ENCODE assay signal across 9 cellular contexts in the genomic region with DNA sequence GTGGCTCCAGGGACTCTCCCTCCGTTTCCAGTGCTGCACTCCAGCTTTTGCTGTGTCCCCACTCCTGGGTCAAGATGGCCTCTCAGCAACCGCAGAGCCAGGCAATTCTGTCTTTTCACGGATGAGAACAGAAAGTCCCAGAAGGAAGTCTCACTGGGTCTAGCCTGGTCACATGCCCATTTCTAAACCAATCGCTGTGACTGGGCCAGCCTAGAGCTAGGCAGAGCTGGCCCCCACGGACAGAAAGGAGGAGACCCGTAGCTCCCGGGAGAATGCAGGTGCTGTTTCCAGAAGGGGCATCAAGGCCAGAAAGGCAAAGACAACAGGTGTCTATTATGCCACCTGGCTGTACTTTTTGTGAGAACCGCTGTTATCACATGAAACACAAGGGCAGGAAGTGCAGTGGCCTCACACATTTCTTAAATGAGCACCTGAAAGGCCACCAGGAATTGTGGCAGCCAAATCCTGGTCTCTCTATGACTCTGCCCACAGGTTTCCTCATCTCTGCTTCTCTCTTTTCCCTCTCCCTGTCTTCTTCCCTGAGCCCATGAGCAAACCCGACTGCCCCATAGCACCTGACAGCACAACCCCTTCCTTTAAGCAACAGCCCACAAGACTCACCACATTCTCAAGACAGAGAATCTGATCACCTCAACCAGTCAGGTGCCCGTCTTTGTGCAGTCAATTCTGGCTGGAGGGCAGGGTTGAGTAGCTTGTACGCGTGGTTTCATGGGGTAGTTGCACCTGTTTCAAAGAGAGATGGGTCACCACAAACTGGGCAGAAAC. TPM values are rescaled to one million over a fixed set of nuclear protein-coding genes. Genes with fewer than 3 reads are reported as not detected.
DNase-seq lines count a peak whose midpoint lies in the region; ATAC-seq, FAIRE-seq and TF ChIP-seq lines count a peak whose summit lies in the region.
"Had no signal": no experiment of that assay in that cellular context is flagged by ENCODE, and none has a peak within 500 bp of the region (broad histone marks: within the 10 kb centered on the region; RNA-seq: fewer than 3 reads in every experiment).

No MANE protein-coding gene starts in this region.

- H3F3A ChIP-seq in GM23338 (replicated peaks; ENCODE audit: low read depth), result no peaks in the 10 kb centered on the region
- H3F3A ChIP-seq in neural progenitor cell (ENCODE audit: low read depth), result peaks cover 3% of the 10 kb centered on the region
- no peaks in the 10 kb centered on the region for H3F3A ChIP-seq in SK-N-SH (replicated peaks; ENCODE audit: insufficient read depth)

- no peak for TF ChIP-seq EP300 in SK-N-SH (IDR thresholded peaks at IDR 0.05; ENCODE audit: borderline replicate concordance in 1 of 2, low read depth in 1 of 2, low read length in 1 of 2)

- H3K79me2 ChIP-seq in GM23338 (replicated peaks; ENCODE audit: insufficient read depth) (no peaks in the 10 kb centered on the region), neural progenitor cell (ENCODE audit: low read depth) (no peaks in the 10 kb centered on the region), SK-N-SH (ENCODE audit: insufficient read depth) (no peaks in the 10 kb centered on the region)

- H3K27me3 ChIP-seq in GM23338 (ENCODE audit: insufficient read depth) (no peaks in the 10 kb centered on the region), neural progenitor cell (no peaks in the 10 kb centered on the region), SK-N-SH (ENCODE audit: insufficient read depth) (no peaks in the 10 kb centered on the region)
- H3K27me3 ChIP-seq: tibial artery had no signal

- TF ChIP-seq CTCF in GM23338 (conservative IDR thresholded peaks at IDR 0.05; ENCODE audit: low read depth in 2 of 2) (no peak), neural progenitor cell (IDR thresholded peaks at IDR 0.05) (no peak), SK-N-SH (IDR thresholded peaks at IDR 0.05) (no peak)

- no peaks in the 10 kb centered on the region for H4K20me1 ChIP-seq in GM23338 (replicated peaks; ENCODE audit: insufficient read depth)
- H4K20me1 ChIP-seq in neural progenitor cell (ENCODE audit: low read depth), result no peaks in the 10 kb centered on the region
- no peaks in the 10 kb centered on the region for H4K20me1 ChIP-seq in SK-N-SH (ENCODE audit: insufficient read depth)

- no peak overlapping the region for H3K27ac ChIP-seq in GM23338 (ENCODE audit: low read depth)
- H3K27ac ChIP-seq in neural progenitor cell, result no peak overlapping the region
- no peak overlapping the region for H3K27ac ChIP-seq in SK-N-SH (ENCODE audit: low read depth in 2 of 2, low read length in 1 of 2)
- H3K27ac ChIP-seq: tibial artery had no signal

- DNase-seq in GM23338 (ENCODE audit: low spot score) (peak; percentile 25), NCI-H146 (lab: John Stamatoyannopoulos, UW) (peak; percentile 65), neural progenitor cell (ENCODE audit: low spot score) (no peak), frontal cortex (ENCODE audit: low spot score in 2 of 2) (no peak), NCI-H82 (lab: John Stamatoyannopoulos, UW) (no peak), Ammon's horn (ENCODE audit: low spot score) (no peak), SK-N-SH (no peak)

- peak; percentile 70 for ATAC-seq in GM18868 (IDR thresholded peaks at IDR 0.05; ENCODE audit: unreplicated experiment)
- ATAC-seq in GM23338, result peak; percentile 67

- H3K36me3 Mint-ChIP-seq in GM23338 (ENCODE audit: low read depth), result no peaks in the 10 kb centered on the region
- no peaks in the 10 kb centered on the region for H3K36me3 Mint-ChIP-seq in neural progenitor cell

- POLR2A ChIA-PET in SK-N-SH (lab: Yijun Ruan, JAX), result no interaction called here

- CTCF ChIA-PET in SK-N-SH (lab: Yijun Ruan, JAX), result no interaction called here

- H2AFZ ChIP-seq in GM23338, result peak overlapping the region; percentile 93
- H2AFZ ChIP-seq in neural progenitor cell (replicated peaks), result peak overlapping the region; percentile 96
- H2AFZ ChIP-seq in SK-N-SH (ENCODE audit: low read depth), result no peak overlapping the region

- H3K4me1 Mint-ChIP-seq in GM23338 (peaks cover 7% of the 10 kb centered on the region; the same call in 2 of the 3 replicates), neural progenitor cell (peaks cover 2% of the 10 kb centered on the region)

- H3K9ac ChIP-seq in neural progenitor cell, result no peak overlapping the region
- no peak overlapping the region for H3K9ac ChIP-seq in SK-N-SH

- H3K27ac Mint-ChIP-seq in GM23338 (no peak overlapping the region), neural progenitor cell (no peak overlapping the region)

- H3K27me3 Mint-ChIP-seq in GM23338 (ENCODE audit: insufficient read depth, low read depth, poor library complexity) (peaks cover 2% of the 10 kb centered on the region), neural progenitor cell (ENCODE audit: insufficient read depth, low read depth) (peaks cover 3% of the 10 kb centered on the region)

- H3K4me2 ChIP-seq in GM23338 (no peak overlapping the region), neural progenitor cell (no peak overlapping the region), SK-N-SH (no peak overlapping the region)

- no peak overlapping the region for H3K4me3 Mint-ChIP-seq in GM23338
- no peak overlapping the region for H3K4me3 Mint-ChIP-seq in neural progenitor cell

- H3K4me3 ChIP-seq in GM23338 (no peak overlapping the region), neural progenitor cell (no peak overlapping the region), SK-N-SH (ENCODE audit: low read depth in 2 of 2, low read length in 1 of 2) (no peak overlapping the region)
- H3K4me3 ChIP-seq: tibial artery had no signal

- no peaks in the 10 kb centered on the region for H3K9me3 Mint-ChIP-seq in GM23338
- no peaks in the 10 kb centered on the region for H3K9me3 Mint-ChIP-seq in neural progenitor cell

- FAIRE-seq in frontal cortex (lab: Jason Lieb, UNC), result no peak

- H3K9me3 ChIP-seq in neural progenitor cell (ENCODE audit: low read depth) (no peaks in the 10 kb centered on the region), SK-N-SH (no peaks in the 10 kb centered on the region)
- H3K9me3 ChIP-seq: tibial artery had no signal

- peaks cover 12% of the 10 kb centered on the region for H3K4me1 ChIP-seq in GM23338 (ENCODE audit: insufficient read depth)
- peaks cover 6% of the 10 kb centered on the region for H3K4me1 ChIP-seq in neural progenitor cell
- peaks cover 6 to 8% of the 10 kb centered on the region in 2 experiments; a peak in 3 of 4 replicates for H3K4me1 ChIP-seq in SK-N-SH (ENCODE audit: control insufficient read depth in 1 of 2, insufficient read depth in 2 of 2, low read depth in 1 of 2, low read length in 1 of 2)

- 90% methylated on average over 10 of the region's 12 CpGs for WGBS in SK-N-SH (ENCODE audit: low lambda C conversion rate)

- no peaks in the 10 kb centered on the region for H3K36me3 ChIP-seq in GM23338 (ENCODE audit: insufficient read depth)
- H3K36me3 ChIP-seq in neural progenitor cell, result no peaks in the 10 kb centered on the region
- H3K36me3 ChIP-seq in SK-N-SH (replicated peaks in 1 of 2; ENCODE audit: control insufficient read depth in 1 of 2, insufficient read depth in 2 of 2, low read length in 1 of 2), result no peaks in the 10 kb centered on the region
- H3K36me3 ChIP-seq: tibial artery had no signal

- H3K9me2 ChIP-seq in GM23338 (ENCODE audit: insufficient read depth) (no peaks in the 10 kb centered on the region), SK-N-SH (no peaks in the 10 kb centered on the region)

- no peak for TF ChIP-seq RAD21 in SK-N-SH (IDR thresholded peaks at IDR 0.05; ENCODE audit: low read length)

TF ChIP-seq in GM23338, 12 proteins besides CTCF, POLR2A, EP300 and RAD21 (continues in another document):
- TF ChIP-seq CREB1 (CRISPR knock-in tag; IDR thresholded peaks at IDR 0.05; ENCODE audit: low read depth), result no peak

TF ChIP-seq in SK-N-SH, 30 proteins besides CTCF, POLR2A, EP300 and RAD21 (continues in another document):
- no peak for TF ChIP-seq NFIC (IDR thresholded peaks at IDR 0.05; ENCODE audit: borderline replicate concordance)
- no peak for TF ChIP-seq MEF2A (IDR thresholded peaks at IDR 0.05; ENCODE audit: borderline replicate concordance, low read depth)
- TF ChIP-seq NRF1 (IDR thresholded peaks at IDR 0.05; ENCODE audit: low read depth, low read length), result no peak
- no peak for TF ChIP-seq ELF1 (IDR thresholded peaks at IDR 0.05)
- TF ChIP-seq, protein P1, sequence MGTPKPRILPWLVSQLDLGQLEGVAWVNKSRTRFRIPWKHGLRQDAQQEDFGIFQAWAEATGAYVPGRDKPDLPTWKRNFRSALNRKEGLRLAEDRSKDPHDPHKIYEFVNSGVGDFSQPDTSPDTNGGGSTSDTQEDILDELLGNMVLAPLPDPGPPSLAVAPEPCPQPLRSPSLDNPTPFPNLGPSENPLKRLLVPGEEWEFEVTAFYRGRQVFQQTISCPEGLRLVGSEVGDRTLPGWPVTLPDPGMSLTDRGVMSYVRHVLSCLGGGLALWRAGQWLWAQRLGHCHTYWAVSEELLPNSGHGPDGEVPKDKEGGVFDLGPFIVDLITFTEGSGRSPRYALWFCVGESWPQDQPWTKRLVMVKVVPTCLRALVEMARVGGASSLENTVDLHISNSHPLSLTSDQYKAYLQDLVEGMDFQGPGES (IDR thresholded peaks at IDR 0.05; ENCODE audit: low read depth, low read length), result no peak
- no peak for TF ChIP-seq FOSL2 (IDR thresholded peaks at IDR 0.05; ENCODE audit: borderline replicate concordance, low read depth)
- no peak for TF ChIP-seq GABPA (IDR thresholded peaks at IDR 0.05; ENCODE audit: low read depth)
- TF ChIP-seq, protein P2, sequence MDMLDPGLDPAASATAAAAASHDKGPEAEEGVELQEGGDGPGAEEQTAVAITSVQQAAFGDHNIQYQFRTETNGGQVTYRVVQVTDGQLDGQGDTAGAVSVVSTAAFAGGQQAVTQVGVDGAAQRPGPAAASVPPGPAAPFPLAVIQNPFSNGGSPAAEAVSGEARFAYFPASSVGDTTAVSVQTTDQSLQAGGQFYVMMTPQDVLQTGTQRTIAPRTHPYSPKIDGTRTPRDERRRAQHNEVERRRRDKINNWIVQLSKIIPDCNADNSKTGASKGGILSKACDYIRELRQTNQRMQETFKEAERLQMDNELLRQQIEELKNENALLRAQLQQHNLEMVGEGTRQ (IDR thresholded peaks at IDR 0.05; ENCODE audit: borderline replicate concordance, low read depth, low read length), result no peak

RNA-seq across cellular contexts. Expression of a gene that starts 37.1 kb away (rescaled TPM):
- 50.3 and 53.2 TPM in 2 replicates for total RNA-seq in GM23338 (2014; rRNA removed; shearing (Covaris generic))
- polyA plus RNA-seq in GM23338 (2016; fragmentation: Nextera tagmentation; extraction: Ambion mirVana) (19.1 and 20.1 TPM in 2 replicates), SK-N-SH (2012; rRNA removed) (35.1 and 40.5 TPM in 2 replicates)
- total RNA-seq in neural progenitor cell (ENCODE audit: low replicate concordance) (45.4 and 60.1 TPM in 2 replicates), frontal cortex (62.0 TPM)
- polyA plus RNA-seq in SK-N-SH (2012; cell fraction: cytosol; rRNA removed), result 42.3 and 44.9 TPM in 2 replicates
- polyA plus RNA-seq in SK-N-SH (2012; cell fraction: nucleus; rRNA removed), result 13.2 and 19.3 TPM in 2 replicates

Comparison
In these comparisons a context has a peak if more than half of its experiments do, and no peak if none do; other contexts are left out.
1. DNase-seq: peak in GM23338 (single experiment) and NCI-H146 (single experiment); none in neural progenitor cell (single experiment), frontal cortex (0 of 2), NCI-H82 (single experiment), Ammon's horn (single experiment) and SK-N-SH (single experiment).